ENCODE assay signal across 13 cellular contexts in the genomic region with DNA sequence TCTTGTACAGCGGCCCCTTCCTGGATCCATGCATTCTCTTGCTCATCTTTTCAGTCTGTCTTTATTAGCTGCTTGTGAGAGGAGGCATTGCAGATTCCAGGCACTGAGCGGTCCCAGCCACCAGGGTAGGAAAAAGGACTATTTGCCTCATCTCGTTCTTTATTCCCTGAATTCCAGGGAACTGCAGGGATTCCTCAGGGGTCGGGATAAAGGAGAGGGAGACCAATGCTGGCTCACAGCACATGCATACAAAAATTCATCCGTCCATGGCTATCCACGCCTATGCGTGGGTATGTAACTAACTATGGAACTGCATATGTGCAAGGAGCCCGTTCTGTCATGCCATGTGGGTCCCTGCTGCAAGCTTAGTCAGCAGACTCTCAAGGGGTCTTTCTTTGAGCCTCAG.
A peak's percentile ranks its signal among the peaks of the same experiment; 100 is the strongest.
DNase-seq lines count a peak whose midpoint lies in the region; ATAC-seq and TF ChIP-seq lines count a peak whose summit lies in the region.
"Had no signal": no experiment of that assay in that cellular context is flagged by ENCODE, and none has a peak within 500 bp of the region (broad histone marks: within the 10 kb centered on the region; RNA-seq: fewer than 3 reads in every experiment).

No MANE protein-coding gene starts in this region.

- no peak overlapping the region for H3K27ac ChIP-seq in HUES6 (ENCODE audit: low read depth, low read length)
- H3K27ac ChIP-seq: 22Rv1 had no signal

- no peak for ATAC-seq in GM21515 (IDR thresholded peaks at IDR 0.05; ENCODE audit: unreplicated experiment)

- H3K4me3 Mint-ChIP-seq in nephron progenitor cell, result peak overlapping the region; percentile 82

- H3K4me3 ChIP-seq in HUES6 (ENCODE audit: low read depth, low read length), result peak overlapping the region; percentile 83

- TF ChIP-seq CTCF in nephron progenitor cell (IDR thresholded peaks at IDR 0.05), result no peak

- peaks cover 6% of the 10 kb centered on the region for H3K4me1 Mint-ChIP-seq in nephron progenitor cell

- no peaks in the 10 kb centered on the region for H3K36me3 Mint-ChIP-seq in nephron progenitor cell (ENCODE audit: low read depth)

- H3K36me3 ChIP-seq in HUES6 (ENCODE audit: control insufficient read depth, insufficient read depth, low read length), result no peaks in the 10 kb centered on the region

- peaks cover 4% of the 10 kb centered on the region; the same call in 1 of the 2 replicates for H3K4me1 ChIP-seq in HUES6 (ENCODE audit: control insufficient read depth, insufficient read depth, low read length)

- peaks cover 50% of the 10 kb centered on the region for H3K27me3 ChIP-seq in HUES6 (ENCODE audit: control insufficient read depth, insufficient read depth, low read length)

- no peaks in the 10 kb centered on the region for H3K9me3 ChIP-seq in HUES6 (ENCODE audit: control insufficient read depth, insufficient read depth, low read depth, low read length)

- H3K27ac Mint-ChIP-seq in nephron progenitor cell, result no peak overlapping the region

- no peak overlapping the region for H3K9ac ChIP-seq in HUES6 (ENCODE audit: low read length)

- DNase-seq in DMS53 (lab: John Stamatoyannopoulos, UW) (peak; percentile 60), DMS53 treated with DMSO at 0.1 percent for 48 hours (lab: John Stamatoyannopoulos, UW; ENCODE audit: unreplicated experiment) (no peak), ecto neural progenitor cell (ENCODE audit: low spot score) (peak; percentile 47), nephron progenitor cell (no peak), RKO (ENCODE audit: low spot score) (no peak)
- DNase-seq in activated CD8-positive, alpha-beta memory T cell treated with anti-CD3 and anti-CD28 coated beads, Interleukin-2, amount 50 U/mL, for 4 hours, result no peak
- DNase-seq: activated effector memory CD4-positive, alpha-beta T cell treated with Interleukin-2 at 50 U/mL for 16 hours; HCEC 1CT; kidney glomerular epithelial cell; MM.1S had no signal

- peaks cover 64% of the 10 kb centered on the region for H3K27me3 Mint-ChIP-seq in nephron progenitor cell (ENCODE audit: low read depth, poor library complexity)

- H3K9me3 Mint-ChIP-seq in nephron progenitor cell, result no peaks in the 10 kb centered on the region

Comparison
In these comparisons a context has a peak if more than half of its experiments do, and no peak if none do; other contexts are left out.
1. DNase-seq: peak in DMS53 (single experiment) and ecto neural progenitor cell (single experiment); none in DMS53 treated with DMSO at 0.1 percent for 48 hours (single experiment), nephron progenitor cell (single experiment), activated CD8-positive, alpha-beta memory T cell treated with anti-CD3 and anti-CD28 coated beads, Interleukin-2, amount 50 U/mL, for 4 hours (single experiment) and RKO (single experiment).